In the genomic region with DNA sequence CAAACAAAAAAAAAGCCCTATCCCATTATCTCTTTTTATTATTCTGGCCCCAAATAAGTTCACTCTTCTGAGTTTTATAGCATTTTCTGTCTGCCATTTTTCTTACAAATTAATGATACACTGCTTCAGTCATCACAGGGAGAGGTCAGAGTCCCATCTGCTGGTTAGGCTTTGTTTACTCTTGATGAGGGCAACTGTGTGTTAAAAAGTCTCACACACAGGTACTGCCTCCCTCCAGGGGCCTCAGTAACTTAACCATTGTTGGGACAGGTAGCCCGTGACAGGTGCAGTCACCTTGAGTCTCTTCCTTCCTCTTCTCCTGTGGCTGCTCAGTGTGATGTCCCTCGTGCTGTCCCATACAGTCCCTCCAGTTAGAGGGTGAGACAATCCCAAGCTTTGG, we compare ENCODE assay signal across 27 cellular contexts. TPM values are rescaled to one million over a fixed set of nuclear protein-coding genes. Genes with fewer than 3 reads are reported as not detected.
DNase-seq lines count a peak whose midpoint lies in the region; ATAC-seq, FAIRE-seq and TF ChIP-seq lines count a peak whose summit lies in the region.
"Had no signal": no experiment of that assay in that cellular context is flagged by ENCODE, and none has a peak within 500 bp of the region (broad histone marks: within the 10 kb centered on the region; RNA-seq: fewer than 3 reads in every experiment).

No MANE protein-coding gene starts in this region.

- H2BK15ac ChIP-seq in H1 (ENCODE audit: low read length) = no peak overlapping the region

- no peaks in the 10 kb centered on the region for H4K20me1 ChIP-seq in H1 (replicated peaks in 1 of 2; ENCODE audit: control insufficient read depth in 1 of 2, insufficient read depth in 2 of 2, low read length in 2 of 2)
- no peaks in the 10 kb centered on the region for H4K20me1 ChIP-seq in PC-3 (ENCODE audit: low read length)
- H4K20me1 ChIP-seq: BLaER1 had no signal

- DNase-seq in NCI-H69 (lab: John Stamatoyannopoulos, UW) = peak; percentile 14
- no peak for DNase-seq in H1 (ENCODE audit: low read depth in 1 of 2, low spot score in 2 of 2)
- no peak for DNase-seq in left lobe of liver (ENCODE audit: low spot score)
- no peak for DNase-seq in ureter (ENCODE audit: low spot score)
- DNase-seq in NCI-H146 treated with DMSO at 0.1 percent for 48 hours (lab: John Stamatoyannopoulos, UW; ENCODE audit: unreplicated experiment) = no peak
- no peak for DNase-seq in prostate gland (ENCODE audit: low spot score)
- no peak for DNase-seq in PC-3
- DNase-seq: 8988T; ACHN; BE2C; C1 segment of cervical spinal cord; CD4-positive, alpha-beta memory T cell; CD4-positive, CD25-positive, alpha-beta regulatory T cell; CD8-positive, alpha-beta memory T cell; COR-L47; DMS 273 treated with DMSO at 0.1 percent for 48 hours; DMS153; DMS79; DND-41; EL; GDM1 had no signal

- H3F3A ChIP-seq in PC-3 (ENCODE audit: low read length, unreplicated experiment) = no peaks in the 10 kb centered on the region

- no peak overlapping the region for H3K23ac ChIP-seq in H1 (ENCODE audit: insufficient read length)

- no peak overlapping the region for H3K4me2 ChIP-seq in H1 (ENCODE audit: insufficient read depth in 1 of 2, low read depth in 2 of 2, low read length in 2 of 2)
- H3K4me2 ChIP-seq in PC-3 (ENCODE audit: low read length) = no peak overlapping the region
- H3K4me2 ChIP-seq: BLaER1 had no signal

- TF ChIP-seq EP300 in H1 (IDR thresholded peaks at IDR 0.05; ENCODE audit: borderline replicate concordance in 1 of 2, low read depth in 2 of 2, low read length in 2 of 2) = no peak

- no peaks in the 10 kb centered on the region; the same call in 1 of the 2 replicates for H3K23me2 ChIP-seq in H1 (ENCODE audit: low read depth, low read length)

- no peak for FAIRE-seq in H1 (lab: Jason Lieb, UNC)
- FAIRE-seq: A204.1, GM12878, GM12892, GM18507 had no signal

- no peaks in the 10 kb centered on the region for H3K79me2 ChIP-seq in H1 (ENCODE audit: control insufficient read depth in 1 of 2, insufficient read depth in 2 of 2, low read length in 2 of 2)
- no peaks in the 10 kb centered on the region for H3K79me2 ChIP-seq in PC-3 (ENCODE audit: low read length)

- 91% methylated on average over 2 of the region's 2 CpGs; no CpG with 5 or more reads in 1 of the 2 experiments for WGBS in H1 (ENCODE audit: extremely low coverage in 1 of 2, insufficient coverage in 1 of 2, insufficient read length in 1 of 2, insufficient replicate concordance in 2 of 2, low coverage in 1 of 2, low lambda C conversion rate in 2 of 2, missing lambda C conversion rate in 1 of 2), 2 experiments
- WGBS in liver = 81% methylated on average over 2 of the region's 2 CpGs
- WGBS in prostate gland = 68% methylated on average over 2 of the region's 2 CpGs

- peak overlapping the region; percentile 94 for H3K14ac ChIP-seq in H1 (ENCODE audit: insufficient read length)

- no peak overlapping the region for H3K9ac ChIP-seq in H1 (replicated peaks in 1 of 4; ENCODE audit: extremely low read depth in 1 of 4, low read depth in 3 of 4, low read length in 3 of 4)
- no peak overlapping the region for H3K9ac ChIP-seq in liver (ENCODE audit: low read depth in 1 of 2, low read length in 2 of 2)
- H3K9ac ChIP-seq in PC-3 (ENCODE audit: low read length) = no peak overlapping the region
- H3K9ac ChIP-seq: BLaER1 had no signal

- ATAC-seq in left lobe of liver (peak; percentile 66), PC-3 (no peak)
- ATAC-seq: GM12878 had no signal

- H3K27me3 ChIP-seq in H1 (replicated peaks in 1 of 4; ENCODE audit: control insufficient read depth in 3 of 4, extremely low read depth in 1 of 4, insufficient read depth in 3 of 4, low read length in 3 of 4) (no peaks in the 10 kb centered on the region), liver (ENCODE audit: control insufficient read depth in 4 of 4, insufficient read depth in 4 of 4, low read length in 3 of 4) (peaks cover 0 to 3% (median 0%) of the 10 kb centered on the region in 4 donors), prostate gland (replicated peaks; ENCODE audit: insufficient read depth) (no peaks in the 10 kb centered on the region), PC-3 (ENCODE audit: low read length) (peaks cover 19% of the 10 kb centered on the region)
- H3K27me3 ChIP-seq: BE2C, BLaER1 had no signal

- no TSS peak for BruUV-seq in PC-3 (replicated peaks; lab: Mats Ljungman, UMichigan)

- H4K5ac ChIP-seq in H1 (ENCODE audit: insufficient read length, low read depth, low read length) = no peak overlapping the region

- POLR2A ChIA-PET in H1 (lab: Charles Lee; ENCODE audit: partially characterized antibody) = no interaction called here
- POLR2A ChIA-PET in PC-3 (lab: Charles Lee; ENCODE audit: unreplicated experiment) = no interaction called here

- no peak overlapping the region for H4K8ac ChIP-seq in H1 (ENCODE audit: extremely low read depth, insufficient read depth, low read length)

- CTCF ChIA-PET in H1 (lab: Charles Lee; ENCODE audit: partially characterized antibody) = interaction anchor here (1.2 to 1.5 kb wide), 2 partner anchors 13 to 28 kb away, joined by 3 to 4 read pairs; no protein-coding TSS in a partner anchor
- CTCF ChIA-PET in PC-3 (lab: Charles Lee) = no interaction called here

- H2BK120ac ChIP-seq in H1 (replicated peaks; ENCODE audit: low read depth, low read length) = no peak overlapping the region

- H3K18ac ChIP-seq in H1 (ENCODE audit: extremely low read depth, low read length) = no peak overlapping the region

- H3K36me3 ChIP-seq in H1 (ENCODE audit: control insufficient read depth in 2 of 4, insufficient read depth in 4 of 4, low read length in 3 of 4) (no peaks in the 10 kb centered on the region), liver (ENCODE audit: control insufficient read depth in 4 of 4, insufficient read depth in 3 of 4, low read depth in 1 of 4, low read length in 3 of 4) (no peaks in the 10 kb centered on the region), prostate gland (no peaks in the 10 kb centered on the region), PC-3 (ENCODE audit: low read depth, low read length) (no peaks in the 10 kb centered on the region)
- H3K36me3 ChIP-seq: BE2C, BLaER1 had no signal

- no peak for TF ChIP-seq CTCF in H1 (IDR thresholded peaks at IDR 0.05; ENCODE audit: control extremely low read depth in 1 of 3, insufficient read depth in 1 of 3, low read depth in 1 of 3, low read length in 3 of 3)
- no peak for TF ChIP-seq CTCF in liver (IDR thresholded peaks at IDR 0.05; ENCODE audit: low read depth, low read length, missing input control)
- TF ChIP-seq CTCF in prostate gland (IDR thresholded peaks at IDR 0.05) = no peak
- no peak for TF ChIP-seq CTCF in PC-3 (conservative IDR thresholded peaks at IDR 0.05; ENCODE audit: low read depth, low read length)

- no peaks in the 10 kb centered on the region for H3K4me1 ChIP-seq in H1 (replicated peaks in 1 of 4; ENCODE audit: control insufficient read depth in 3 of 4, insufficient read depth in 4 of 4, low read length in 3 of 4)
- H3K4me1 ChIP-seq in liver (ENCODE audit: control insufficient read depth in 4 of 4, insufficient read depth in 4 of 4, low read length in 3 of 4) = peaks cover 0 to 6% (median 0%) of the 10 kb centered on the region in 4 donors
- H3K4me1 ChIP-seq in prostate gland (replicated peaks) = no peaks in the 10 kb centered on the region
- H3K4me1 ChIP-seq in PC-3 (ENCODE audit: insufficient read depth, low read length) = no peaks in the 10 kb centered on the region
- H3K4me1 ChIP-seq: BE2C, BLaER1 had no signal

- intact Hi-C loops in prostate gland (cut with DNase I) (no loop called here), PC-3 (cut with micrococcal nuclease) (no loop called here)

- H3K4me3 ChIP-seq in H1 (ENCODE audit: extremely low read depth in 1 of 4, insufficient read depth in 2 of 4, low read depth in 3 of 4, low read length in 4 of 4) (no peak overlapping the region), liver (ENCODE audit: low read depth in 1 of 3, low read length in 3 of 3) (no peak overlapping the region), prostate gland (no peak overlapping the region), PC-3 (ENCODE audit: low read length) (no peak overlapping the region)
- H3K4me3 ChIP-seq: BLaER1, GM12878 had no signal

- no peak for TF ChIP-seq POLR2A in H1 (IDR thresholded peaks at IDR 0.05; ENCODE audit: control extremely low read depth in 1 of 2, low read depth in 2 of 2, low read length in 2 of 2)
- TF ChIP-seq POLR2A in prostate gland (IDR thresholded peaks at IDR 0.05) = no peak

- H2BK20ac ChIP-seq in H1 (ENCODE audit: low read length) = no peak overlapping the region

- no peak overlapping the region for H2AFZ ChIP-seq in H1 (ENCODE audit: low read length)
- no peak overlapping the region for H2AFZ ChIP-seq in PC-3 (ENCODE audit: low read length)

- H2AK5ac ChIP-seq in H1 (ENCODE audit: low read depth, low read length) = no peak overlapping the region

- H3K27ac ChIP-seq in H1 (ENCODE audit: low read depth, low read length) (no peak overlapping the region), liver (ENCODE audit: low read depth in 1 of 2, low read length in 2 of 2) (no peak overlapping the region), prostate gland (no peak overlapping the region), PC-3 (ENCODE audit: low read length) (no peak overlapping the region)
- H3K27ac ChIP-seq: BLaER1 had no signal

- H3K79me1 ChIP-seq in H1 (ENCODE audit: low read depth, low read length) = no peaks in the 10 kb centered on the region

- no peak overlapping the region for H4K91ac ChIP-seq in H1 (replicated peaks; ENCODE audit: insufficient read length, low read length)

- no peak overlapping the region for H2BK12ac ChIP-seq in H1 (ENCODE audit: low read depth, low read length)

- no peak overlapping the region for H2BK5ac ChIP-seq in H1 (ENCODE audit: low read depth, low read length)

- H3K9me3 ChIP-seq in H1 (ENCODE audit: insufficient read depth in 2 of 2, low read depth in 1 of 2, low read length in 1 of 2) (no peaks in the 10 kb centered on the region), liver (ENCODE audit: control insufficient read depth in 4 of 4, low read length in 3 of 4) (no peaks in the 10 kb centered on the region), prostate gland (no peaks in the 10 kb centered on the region), PC-3 (ENCODE audit: low read length) (no peaks in the 10 kb centered on the region)
- H3K9me3 ChIP-seq: BE2C had no signal

- H3K56ac ChIP-seq in H1 (replicated peaks; ENCODE audit: insufficient read length, low read depth, low read length) = no peak overlapping the region

- TF ChIP-seq RAD21 in H1 (IDR thresholded peaks at IDR 0.05 in 1 of 2, conservative IDR thresholded peaks at IDR 0.05 in 1 of 2; ENCODE audit: low read depth in 2 of 2, low read length in 2 of 2) (no peak), liver (IDR thresholded peaks at IDR 0.05) (no peak)

- H3K4ac ChIP-seq in H1 (replicated peaks; ENCODE audit: insufficient read length, low read depth, low read length) = no peak overlapping the region

- no peaks in the 10 kb centered on the region for H3K9me2 ChIP-seq in PC-3 (replicated peaks; ENCODE audit: low read length)

RNA-seq across cellular contexts. Expression of a gene that starts 45.5 kb away (rescaled TPM):
- 34.9 and 35.5 TPM in 2 replicates for total RNA-seq in H1 (2021; fragmentation: NEBNext Ultra II Directional; extraction: Animal tissue kit (Norgen Biotek cat#: 25700))
- 3.5 and 4.3 TPM in 2 replicates for polyA plus RNA-seq in H1 (2011; rRNA removed)
- 5.0 TPM for polyA plus RNA-seq in H1 (2011; cell fraction: cytosol; rRNA removed)
- polyA plus RNA-seq in H1 (2011; cell fraction: nucleus; rRNA removed) = 10.6 TPM
- polyA plus RNA-seq in H1 (2012, experiment 1 of 2) = 7.6 to 12.7 TPM (median 10.0 TPM) in 4 replicates
- polyA plus RNA-seq in H1 (2012, experiment 2 of 2) = 0.54 TPM
- 20.7 TPM for polyA plus RNA-seq in H1 (2013, experiment 1 of 2)
- polyA plus RNA-seq in H1 (2013, experiment 2 of 2) = 19.5 TPM
- polyA minus RNA-seq in H1 (2011; rRNA and poly(A)+ RNA removed) = 19.3 and 21.3 TPM in 2 replicates
- 6.5 TPM for polyA minus RNA-seq in H1 (2011; cell fraction: cytosol; rRNA and poly(A)+ RNA removed)
- polyA minus RNA-seq in H1 (2011; cell fraction: nucleus; rRNA and poly(A)+ RNA removed) = 26.6 TPM
- 128 TPM for total RNA-seq in left lobe of liver
- 100 to 1,000 TPM in 1 of 2 donors, 10 to 100 TPM in 1; 44.9 to 117 TPM for total RNA-seq in liver
- 10 to 100 TPM; 40.7 to 46.3 TPM for polyA plus RNA-seq in liver
- total RNA-seq in ureter = 87.8 TPM
- 10 to 100 TPM; 42.2 to 81.4 TPM for total RNA-seq in prostate gland
- 41.0 and 46.9 TPM in 2 replicates for total RNA-seq in PC-3 (2014; rRNA removed)
